ENCODE assay signal across 8 cellular contexts in the genomic region with DNA sequence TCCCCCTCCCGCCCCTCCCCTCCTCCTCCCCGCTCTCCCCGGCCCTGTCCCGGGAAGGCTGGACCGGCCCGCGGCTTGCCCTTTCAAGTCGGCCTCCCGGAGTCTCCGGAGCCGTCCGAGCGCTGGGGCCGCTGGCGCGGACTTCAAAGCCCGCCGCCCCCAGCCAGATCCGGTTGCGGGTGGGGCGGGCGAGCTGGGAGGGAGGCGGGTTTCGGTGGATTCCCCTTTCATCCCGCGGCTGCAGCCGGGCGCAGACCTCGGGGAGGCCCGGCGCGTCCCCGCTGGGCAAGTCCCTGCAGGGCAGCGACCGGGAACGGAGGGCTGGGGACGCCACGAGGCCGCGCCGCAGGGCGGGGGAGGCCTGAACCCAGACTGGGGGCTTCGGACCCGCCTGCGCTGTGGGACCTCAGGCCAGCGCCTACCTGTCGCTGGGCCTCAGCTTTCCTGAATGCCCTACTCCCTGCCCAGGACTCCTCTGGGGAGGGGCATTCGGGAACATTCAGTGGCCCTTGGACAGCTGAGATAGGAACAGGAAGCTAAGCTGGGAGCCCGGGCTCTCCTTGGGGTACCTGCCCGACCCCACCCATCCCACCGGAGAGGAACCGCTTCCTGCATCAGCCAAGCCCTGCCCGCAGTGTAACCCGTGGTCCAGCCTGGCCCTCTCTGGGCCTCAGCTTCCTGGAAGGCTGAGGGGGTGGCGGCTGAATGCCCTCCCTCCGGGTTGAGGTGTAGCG. TPM values are rescaled to one million over a fixed set of nuclear protein-coding genes. Genes with fewer than 3 reads are reported as not detected.
DNase-seq lines count a peak whose midpoint lies in the region; ATAC-seq and TF ChIP-seq lines count a peak whose summit lies in the region.

No MANE protein-coding gene starts in this region.

- H3K4me3 Mint-ChIP-seq in activated CD8-positive, alpha-beta memory T cell treated with anti-CD3 and anti-CD28 coated beads, Interleukin-2, amount 10 ng/mL, durations not matched to agents 7 days and 5 days: peak overlapping the region; percentile 47
- H3K4me3 Mint-ChIP-seq in activated naive CD8-positive, alpha-beta T cell treated with anti-CD3 and anti-CD28 coated beads, Interleukin-2, amount 50 U/mL, for 24 hours: no peak overlapping the region

- H3K36me3 Mint-ChIP-seq in activated CD8-positive, alpha-beta memory T cell treated with anti-CD3 and anti-CD28 coated beads, Interleukin-2, amount 10 ng/mL, durations not matched to agents 7 days and 5 days: no peaks in the 10 kb centered on the region
- H3K36me3 Mint-ChIP-seq in activated naive CD8-positive, alpha-beta T cell treated with anti-CD3 and anti-CD28 coated beads, Interleukin-2, amount 50 U/mL, for 24 hours (ENCODE audit: low read depth): no peaks in the 10 kb centered on the region

- CTCF ChIA-PET in activated CD8-positive, alpha-beta memory T cell treated with anti-CD3 and anti-CD28 coated beads, Interleukin-2, amount 10 ng/mL, durations not matched to agents 7 days and 5 days (lab: Charles Lee): interaction anchor here (0.9 to 3.5 kb wide), 8 partner anchors 9 to 466 kb away, joined by 3 to 23 read pairs (median 4); a partner anchor contains a TSS

- in situ Hi-C loops in gastrocnemius medialis (cut with MboI; ENCODE audit: low sequenced_read_pairs in 4 of 4): no loop called here

- H3K27ac Mint-ChIP-seq in activated CD8-positive, alpha-beta memory T cell treated with anti-CD3 and anti-CD28 coated beads, Interleukin-2, amount 10 ng/mL, durations not matched to agents 7 days and 5 days: peak overlapping the region; percentile 73
- peak overlapping the region; percentile 56 for H3K27ac Mint-ChIP-seq in activated naive CD8-positive, alpha-beta T cell treated with anti-CD3 and anti-CD28 coated beads, Interleukin-2, amount 50 U/mL, for 24 hours

- H3K27me3 ChIP-seq in iPS DF 6.9 (ENCODE audit: control insufficient read depth, insufficient read depth, low read length) (peaks cover 1% of the 10 kb centered on the region; the same call in 1 of the 2 replicates), gastrocnemius medialis (peaks cover 0 to 4% (median 0%) of the 10 kb centered on the region in 3 donors)

- no CpG with 5 or more reads among the region's 57 CpGs for WGBS in iPS DF 6.9 (ENCODE audit: insufficient coverage, insufficient read length)

- TF ChIP-seq POLR2A in gastrocnemius medialis (IDR thresholded peaks at IDR 0.05): no peak

- DNase-seq in activated CD8-positive, alpha-beta memory T cell treated with anti-CD3 and anti-CD28 coated beads, Interleukin-2, amount 10 ng/mL, durations not matched to agents 7 days and 5 days: peak; percentile 76
- no peak for DNase-seq in activated CD8-positive, alpha-beta memory T cell treated with anti-CD3 and anti-CD28 coated beads, Interleukin-2, amount 50 U/mL, for 4 hours
- peak; percentile 44 for DNase-seq in activated naive CD8-positive, alpha-beta T cell treated with anti-CD3 and anti-CD28 coated beads, Interleukin-2, amount 50 U/mL, for 24 hours
- DNase-seq in iPS DF 6.9 (ENCODE audit: low read depth, low spot score) (no peak), gastrocnemius medialis (peak in 1 of 2 donors; percentile 41), NCI-H1694 treated with DMSO at 0.1 percent for 48 hours (lab: John Stamatoyannopoulos, UW) (no peak)

- peaks cover 15% of the 10 kb centered on the region for H3K27me3 Mint-ChIP-seq in activated CD8-positive, alpha-beta memory T cell treated with anti-CD3 and anti-CD28 coated beads, Interleukin-2, amount 10 ng/mL, durations not matched to agents 7 days and 5 days
- H3K27me3 Mint-ChIP-seq in activated naive CD8-positive, alpha-beta T cell treated with anti-CD3 and anti-CD28 coated beads, Interleukin-2, amount 50 U/mL, for 24 hours: peaks cover 20% of the 10 kb centered on the region

- intact Hi-C loops in gastrocnemius medialis (cut with DNase I; ENCODE audit: low total_unique reads): no loop called here

- peaks cover 31% of the 10 kb centered on the region for H3K4me1 Mint-ChIP-seq in activated CD8-positive, alpha-beta memory T cell treated with anti-CD3 and anti-CD28 coated beads, Interleukin-2, amount 10 ng/mL, durations not matched to agents 7 days and 5 days
- H3K4me1 Mint-ChIP-seq in activated naive CD8-positive, alpha-beta T cell treated with anti-CD3 and anti-CD28 coated beads, Interleukin-2, amount 50 U/mL, for 24 hours: peaks cover 19% of the 10 kb centered on the region

- H3K4me3 ChIP-seq in iPS DF 6.9 (ENCODE audit: low read length) (peak overlapping the region; percentile 86; the same call in 1 of the 2 replicates), gastrocnemius medialis (peak overlapping the region; percentile 49 to 58 (median 52))

- no peaks in the 10 kb centered on the region for H3K9me3 Mint-ChIP-seq in activated CD8-positive, alpha-beta memory T cell treated with anti-CD3 and anti-CD28 coated beads, Interleukin-2, amount 10 ng/mL, durations not matched to agents 7 days and 5 days (ENCODE audit: low read depth)
- H3K9me3 Mint-ChIP-seq in activated naive CD8-positive, alpha-beta T cell treated with anti-CD3 and anti-CD28 coated beads, Interleukin-2, amount 50 U/mL, for 24 hours: no peaks in the 10 kb centered on the region

- peak; percentile 77 for ATAC-seq in activated CD8-positive, alpha-beta memory T cell treated with anti-CD3 and anti-CD28 coated beads, Interleukin-2, amount 10 ng/mL, durations not matched to agents 7 days and 5 days
- ATAC-seq in activated naive CD8-positive, alpha-beta T cell treated with anti-CD3 and anti-CD28 coated beads, Interleukin-2, amount 50 U/mL, for 24 hours: peak; percentile 41
- ATAC-seq in gastrocnemius medialis (peak; percentile 35 to 39), HG02678 (IDR thresholded peaks at IDR 0.05; ENCODE audit: unreplicated experiment) (no peak), HG03025 (IDR thresholded peaks at IDR 0.05; ENCODE audit: low FRiP score, unreplicated experiment) (no peak)

- H3K9me3 ChIP-seq in iPS DF 6.9 (ENCODE audit: control insufficient read depth, insufficient read depth, low read length) (no peaks in the 10 kb centered on the region), gastrocnemius medialis (no peaks in the 10 kb centered on the region)

- H3K4me1 ChIP-seq in iPS DF 6.9 (ENCODE audit: control insufficient read depth, insufficient read depth, low read length) (peaks cover 8% of the 10 kb centered on the region; the same call in 1 of the 2 replicates), gastrocnemius medialis (peaks cover 6 to 11% of the 10 kb centered on the region in 2 donors)

- no peak for TF ChIP-seq CTCF in gastrocnemius medialis (IDR thresholded peaks at IDR 0.05 in 4 of 5, conservative IDR thresholded peaks at IDR 0.05 in 1 of 5)

- H3K27ac ChIP-seq in iPS DF 6.9 (ENCODE audit: low read length): no peak overlapping the region
- peak overlapping the region; percentile 63 to 75 (median 70) for H3K27ac ChIP-seq in gastrocnemius medialis

- H3K36me3 ChIP-seq in iPS DF 6.9 (ENCODE audit: control insufficient read depth, insufficient read depth, low read length) (no peaks in the 10 kb centered on the region; the same call in 1 of the 2 replicates), gastrocnemius medialis (no peaks in the 10 kb centered on the region)

RNA-seq across cellular contexts. Expression of a gene that starts 23.4 kb away (rescaled TPM):
- total RNA-seq in activated CD8-positive, alpha-beta memory T cell treated with anti-CD3 and anti-CD28 coated beads, Interleukin-2, amount 10 ng/mL, durations not matched to agents 7 days and 5 days: not detected
- total RNA-seq in gastrocnemius medialis: not detected

RNA-seq across cellular contexts. Expression of a gene that starts 28.4 kb away (rescaled TPM):
- 10 to 100 TPM; 37.2 to 46.2 TPM for total RNA-seq in activated CD8-positive, alpha-beta memory T cell treated with anti-CD3 and anti-CD28 coated beads, Interleukin-2, amount 10 ng/mL, durations not matched to agents 7 days and 5 days
- 10 to 100 TPM; 37.8 to 82.1 (median 48.1) TPM for total RNA-seq in gastrocnemius medialis

RNA-seq across cellular contexts. Expression of a gene that starts 44.4 kb away (rescaled TPM):
- 10 to 100 TPM; 25.0 to 26.4 TPM for total RNA-seq in activated CD8-positive, alpha-beta memory T cell treated with anti-CD3 and anti-CD28 coated beads, Interleukin-2, amount 10 ng/mL, durations not matched to agents 7 days and 5 days
- 10 to 100 TPM; 14.4 to 24.0 (median 19.4) TPM for total RNA-seq in gastrocnemius medialis

Comparison
In these comparisons a context has a peak if more than half of its experiments do, and no peak if none do; other contexts are left out.
1. DNase-seq: peak in activated CD8-positive, alpha-beta memory T cell treated with anti-CD3 and anti-CD28 coated beads, Interleukin-2, amount 10 ng/mL, durations not matched to agents 7 days and 5 days (single experiment) and activated naive CD8-positive, alpha-beta T cell treated with anti-CD3 and anti-CD28 coated beads, Interleukin-2, amount 50 U/mL, for 24 hours (single experiment); none in activated CD8-positive, alpha-beta memory T cell treated with anti-CD3 and anti-CD28 coated beads, Interleukin-2, amount 50 U/mL, for 4 hours (single experiment), iPS DF 6.9 (single experiment) and NCI-H1694 treated with DMSO at 0.1 percent for 48 hours (single experiment).
2. ATAC-seq: peak in activated CD8-positive, alpha-beta memory T cell treated with anti-CD3 and anti-CD28 coated beads, Interleukin-2, amount 10 ng/mL, durations not matched to agents 7 days and 5 days (single experiment), activated naive CD8-positive, alpha-beta T cell treated with anti-CD3 and anti-CD28 coated beads, Interleukin-2, amount 50 U/mL, for 24 hours (single experiment) and gastrocnemius medialis (2 of 2); none in HG02678 (single experiment) and HG03025 (single experiment).